Comparison of ENCODE assay signal across 18 cellular contexts in the genomic region with DNA sequence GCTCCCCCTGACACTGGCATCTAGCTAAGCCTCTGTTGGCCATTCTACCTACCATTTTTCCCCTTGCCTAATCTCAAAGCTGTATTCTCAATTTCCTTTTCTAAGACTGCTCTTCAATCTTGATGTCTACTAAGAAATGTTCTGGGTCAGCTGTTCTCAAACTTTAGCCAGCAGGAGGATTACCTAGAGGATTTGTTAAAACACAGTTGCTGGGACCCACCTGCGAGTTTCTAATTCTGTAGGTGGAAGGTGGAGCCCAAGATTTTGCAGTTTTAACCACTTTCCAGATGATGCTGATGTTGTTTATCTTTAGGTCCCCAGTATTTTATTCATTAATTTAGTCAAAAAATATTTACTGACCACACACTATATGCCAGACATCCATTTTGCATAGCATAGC. TPM values are rescaled to one million over a fixed set of nuclear protein-coding genes. Genes with fewer than 3 reads are reported as not detected.
A peak's percentile ranks its signal among the peaks of the same experiment; 100 is the strongest.
DNase-seq lines count a peak whose midpoint lies in the region; ATAC-seq and TF ChIP-seq lines count a peak whose summit lies in the region.
"Had no signal": no experiment of that assay in that cellular context is flagged by ENCODE, and none has a peak within 500 bp of the region (broad histone marks: within the 10 kb centered on the region; RNA-seq: fewer than 3 reads in every experiment).

No MANE protein-coding gene starts in this region.

- no peak overlapping the region for H4K91ac ChIP-seq in H9 (ENCODE audit: insufficient read length, low read depth, low read length)

- H3K27me3 Mint-ChIP-seq in H9 (ENCODE audit: low read depth), result no peaks in the 10 kb centered on the region
- H3K27me3 Mint-ChIP-seq in activated T-helper 1 cell treated with anti-CD3 and anti-CD28 coated beads, Interleukin-12 subunit alpha, Interleukin-12 subunit beta, Interleukin-2, Interleukin-4 antibody, amounts not matched to agents 30 ng/mL and 10 ng/mL and 1 ng/mL, durations not matched to agents 14 hours and 24 hours and 36 hours (ENCODE audit: insufficient read depth), result no peaks in the 10 kb centered on the region

- H3K56ac ChIP-seq in H9 (ENCODE audit: insufficient read length, low read depth, low read length), result no peak overlapping the region

- H3K36me3 Mint-ChIP-seq in H9 (ENCODE audit: insufficient read depth in 1 of 3, low read depth in 3 of 3), result no peaks in the 10 kb centered on the region; a peak in 1 of 7 replicates
- no peaks in the 10 kb centered on the region for H3K36me3 Mint-ChIP-seq in activated T-helper 1 cell treated with anti-CD3 and anti-CD28 coated beads, Interleukin-12 subunit alpha, Interleukin-12 subunit beta, Interleukin-2, Interleukin-4 antibody, amounts not matched to agents 30 ng/mL and 10 ng/mL and 1 ng/mL, durations not matched to agents 14 hours and 24 hours and 36 hours (ENCODE audit: low read depth)

- H3K9me3 ChIP-seq in H9 (ENCODE audit: control insufficient read depth, low read depth, low read length) (no peaks in the 10 kb centered on the region), MM.1S (replicated peaks; ENCODE audit: insufficient read depth, low read length) (no peaks in the 10 kb centered on the region)
- H3K9me3 ChIP-seq: HAP-1, SK-N-SH had no signal

- no peaks in the 10 kb centered on the region for H3K79me1 ChIP-seq in H9 (ENCODE audit: insufficient read depth, low read depth, low read length, poor library complexity, severe bottlenecking)

- TF ChIP-seq CTCF in H9 (conservative IDR thresholded peaks at IDR 0.05) (peak; percentile 38; the same call in 2 of the 3 replicates), MM.1S (IDR thresholded peaks at IDR 0.05; ENCODE audit: low read length) (no peak), epithelial cell of proximal tubule (conservative IDR thresholded peaks at IDR 0.05; ENCODE audit: low read depth, low read length) (peak; percentile 7)

- no peak overlapping the region for H2BK120ac ChIP-seq in H9 (ENCODE audit: low read depth, low read length, poor library complexity, severe bottlenecking)

- no peak overlapping the region for H2BK20ac ChIP-seq in H9 (ENCODE audit: low read depth, low read length, poor library complexity, severe bottlenecking)

- H3K4ac ChIP-seq in H9 (ENCODE audit: low read depth, low read length), result no peak overlapping the region

- no peak overlapping the region for H4K8ac ChIP-seq in H9 (replicated peaks; ENCODE audit: insufficient read length, low read depth, low read length)

- peak overlapping the region; percentile 63 for H3K18ac ChIP-seq in H9 (ENCODE audit: insufficient read length, low read depth, low read length)

- H2BK5ac ChIP-seq in H9 (ENCODE audit: insufficient read length, low read length), result no peak overlapping the region

- peak overlapping the region; percentile 99 for H2BK12ac ChIP-seq in H9 (ENCODE audit: insufficient read length, low read depth, low read length)

- no peak overlapping the region for H2BK15ac ChIP-seq in H9 (ENCODE audit: low read depth, low read length)

- H2AFZ ChIP-seq in H9 (ENCODE audit: low read length) (no peak overlapping the region), MM.1S (ENCODE audit: low read length) (no peak overlapping the region)

- no peaks in the 10 kb centered on the region for H3K9me3 Mint-ChIP-seq in H9
- no peaks in the 10 kb centered on the region for H3K9me3 Mint-ChIP-seq in activated T-helper 1 cell treated with anti-CD3 and anti-CD28 coated beads, Interleukin-12 subunit alpha, Interleukin-12 subunit beta, Interleukin-2, Interleukin-4 antibody, amounts not matched to agents 30 ng/mL and 10 ng/mL and 1 ng/mL, durations not matched to agents 14 hours and 24 hours and 36 hours

- no peak overlapping the region for H2AK5ac ChIP-seq in H9 (ENCODE audit: insufficient read length, low read length)

- H3K79me2 ChIP-seq in H9 (ENCODE audit: insufficient read depth, low read length) (no peaks in the 10 kb centered on the region; the same call in 1 of the 2 replicates), MM.1S (ENCODE audit: low read length) (no peaks in the 10 kb centered on the region)

- H3K23me2 ChIP-seq in H9 (ENCODE audit: insufficient read length, low read depth, low read length, poor library complexity, severe bottlenecking), result no peaks in the 10 kb centered on the region

- H4K20me1 ChIP-seq in H9 (ENCODE audit: control insufficient read depth, insufficient read depth, insufficient read length), result no peaks in the 10 kb centered on the region
- H4K20me1 ChIP-seq in MM.1S (ENCODE audit: insufficient read depth, low read length), result no peaks in the 10 kb centered on the region

- ATAC-seq in HG02884 (IDR thresholded peaks at IDR 0.05; ENCODE audit: unreplicated experiment), result no peak

- no peaks in the 10 kb centered on the region for H3K9me2 ChIP-seq in MM.1S (replicated peaks; ENCODE audit: insufficient read depth, low read length)
- H3K9me2 ChIP-seq: SK-N-SH had no signal

- H3K27me3 ChIP-seq in H9 (ENCODE audit: insufficient read depth, low read length) (no peaks in the 10 kb centered on the region), MM.1S (replicated peaks; ENCODE audit: insufficient read depth, low read length) (no peaks in the 10 kb centered on the region)

- H3T11ph ChIP-seq in H9 (ENCODE audit: low read length), result no peak overlapping the region

- H3K27ac ChIP-seq in H9 (ENCODE audit: insufficient read length, low read depth, low read length), result no peak overlapping the region
- H3K27ac ChIP-seq in MM.1S (ENCODE audit: low read length), result peak overlapping the region; percentile 58; the same call in 1 of the 2 replicates
- H3K27ac ChIP-seq: C4-2B had no signal

- H4K5ac ChIP-seq in H9 (ENCODE audit: insufficient read length, low read depth, low read length), result no peak overlapping the region

- H3K14ac ChIP-seq in H9 (ENCODE audit: insufficient read depth, low read length), result no peak overlapping the region

- H3K9ac ChIP-seq in H9 (ENCODE audit: extremely low read depth, insufficient read length, low read length), result no peak overlapping the region
- H3K9ac ChIP-seq in MM.1S (ENCODE audit: low read length), result no peak overlapping the region
- H3K9ac ChIP-seq: SK-N-SH had no signal

- H3K4me3 ChIP-seq in MM.1S (ENCODE audit: low read length) (no peak overlapping the region), epithelial cell of proximal tubule (ENCODE audit: low read depth, low read length) (no peak overlapping the region)
- H3K4me3 ChIP-seq: HAP-1 had no signal

- H3K4me1 Mint-ChIP-seq in H9, result peaks cover 29 to 33% of the 10 kb centered on the region in 2 experiments
- peaks cover 5% of the 10 kb centered on the region for H3K4me1 Mint-ChIP-seq in activated T-helper 1 cell treated with anti-CD3 and anti-CD28 coated beads, Interleukin-12 subunit alpha, Interleukin-12 subunit beta, Interleukin-2, Interleukin-4 antibody, amounts not matched to agents 30 ng/mL and 10 ng/mL and 1 ng/mL, durations not matched to agents 14 hours and 24 hours and 36 hours (ENCODE audit: low read depth)

- no peak for DNase-seq in H9
- peak; percentile 82 for DNase-seq in MM.1S
- no peak for DNase-seq in epithelial cell of proximal tubule (ENCODE audit: low read depth)
- DNase-seq in NCI-H1436 (lab: John Stamatoyannopoulos, UW), result no peak
- DNase-seq in activated T-helper 1 cell treated with anti-CD3 and anti-CD28 coated beads, Interleukin-12 subunit alpha, Interleukin-12 subunit beta, Interleukin-2, Interleukin-4 antibody, amounts not matched to agents 30 ng/mL and 10 ng/mL and 1 ng/mL, durations not matched to agents 14 hours and 24 hours and 36 hours (ENCODE audit: low spot score), result no peak
- no peak for DNase-seq in GDM1 (lab: John Stamatoyannopoulos, UW)
- DNase-seq: DMS79, Karpas-422, NCI-H1048, NCI-H1436 treated with DMSO at 0.1 percent for 48 hours, NCI-H2029 treated with DMSO at 0.1 percent for 48 hours, NCI-H2171, NCI-H526, Right ventricle myocardium superior, SK-N-SH had no signal

- no CpG with 5 or more reads among the region's 1 CpG for WGBS in H9 (ENCODE audit: extremely low coverage, insufficient read length, low lambda C conversion rate)

- H3K4me1 ChIP-seq in H9 (ENCODE audit: insufficient read depth, low read length) (peaks cover 3% of the 10 kb centered on the region), MM.1S (ENCODE audit: low read length) (peaks cover 31% of the 10 kb centered on the region)
- H3K4me1 ChIP-seq: HAP-1 had no signal

- H3K27ac Mint-ChIP-seq in H9, result peak overlapping the region; percentile 19 to 61 (median 39); a peak in 4 of 7 replicates
- H3K27ac Mint-ChIP-seq in activated T-helper 1 cell treated with anti-CD3 and anti-CD28 coated beads, Interleukin-12 subunit alpha, Interleukin-12 subunit beta, Interleukin-2, Interleukin-4 antibody, amounts not matched to agents 30 ng/mL and 10 ng/mL and 1 ng/mL, durations not matched to agents 14 hours and 24 hours and 36 hours, result no peak overlapping the region

- intact Hi-C loops in activated T-helper 1 cell treated with anti-CD3 and anti-CD28 coated beads, Interleukin-12 subunit alpha, Interleukin-12 subunit beta, Interleukin-2, Interleukin-4 antibody, amounts not matched to agents 30 ng/mL and 10 ng/mL and 1 ng/mL, durations not matched to agents 14 hours and 24 hours and 36 hours (cut with micrococcal nuclease), result no loop called here

- no peak overlapping the region for H3K4me3 Mint-ChIP-seq in H9
- H3K4me3 Mint-ChIP-seq in activated T-helper 1 cell treated with anti-CD3 and anti-CD28 coated beads, Interleukin-12 subunit alpha, Interleukin-12 subunit beta, Interleukin-2, Interleukin-4 antibody, amounts not matched to agents 30 ng/mL and 10 ng/mL and 1 ng/mL, durations not matched to agents 14 hours and 24 hours and 36 hours, result no peak overlapping the region

- H3K36me3 ChIP-seq in MM.1S (replicated peaks; ENCODE audit: insufficient read depth, low read length), result no peaks in the 10 kb centered on the region
- H3K36me3 ChIP-seq: HAP-1 had no signal

- H3K4me2 ChIP-seq in H9 (ENCODE audit: insufficient read depth, insufficient read length, low read length) (no peak overlapping the region), MM.1S (ENCODE audit: low read depth, low read length) (peak overlapping the region; percentile 4; the same call in 1 of the 2 replicates)
- H3K4me2 ChIP-seq: SK-N-SH had no signal

- H3F3A ChIP-seq in MM.1S (ENCODE audit: insufficient read depth, low read length), result peaks cover 25% of the 10 kb centered on the region

- H3K23ac ChIP-seq in H9 (ENCODE audit: insufficient read length, low read depth, low read length), result no peak overlapping the region

RNA-seq across cellular contexts. Expression of a gene that starts 9.3 kb away (rescaled TPM):
- total RNA-seq in H9 (2021), result 35.5 and 39.1 TPM in 2 replicates
- 8.0 and 14.4 TPM in 2 replicates for total RNA-seq in epithelial cell of proximal tubule
- 0.10 and 0.24 TPM in 2 replicates for total RNA-seq in activated T-helper 1 cell treated with anti-CD3 and anti-CD28 coated beads, Interleukin-12 subunit alpha, Interleukin-12 subunit beta, Interleukin-2, Interleukin-4 antibody, amounts not matched to agents 30 ng/mL and 10 ng/mL and 1 ng/mL, durations not matched to agents 14 hours and 24 hours and 36 hours
